In the genomic region with DNA sequence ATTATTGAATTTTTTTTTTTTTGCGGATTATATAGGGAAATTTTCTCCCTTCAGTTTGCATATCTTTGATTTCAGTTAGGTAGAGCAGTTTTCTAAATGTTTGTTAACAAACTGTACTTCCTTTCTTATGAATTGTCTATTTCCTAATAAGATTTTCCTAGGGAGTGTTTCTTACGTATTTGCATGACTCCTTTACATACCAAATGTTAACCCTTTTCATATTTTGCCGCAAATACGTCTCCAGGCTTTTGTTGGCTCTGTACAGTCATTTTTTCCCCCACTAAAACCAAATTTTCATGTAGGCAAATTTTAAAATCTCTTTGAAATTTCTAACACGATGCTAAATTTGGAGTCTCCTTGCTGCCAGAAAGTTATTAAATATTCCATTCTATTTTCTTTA, we compare ENCODE assay signal across 11 cellular contexts. TPM values are rescaled to one million over a fixed set of nuclear protein-coding genes. Genes with fewer than 3 reads are reported as not detected.
DNase-seq lines count a peak whose midpoint lies in the region; ATAC-seq and TF ChIP-seq lines count a peak whose summit lies in the region.
"Had no signal": no experiment of that assay in that cellular context is flagged by ENCODE, and none has a peak within 500 bp of the region (broad histone marks: within the 10 kb centered on the region; RNA-seq: fewer than 3 reads in every experiment).

No MANE protein-coding gene starts in this region.

- H3K4me1 Mint-ChIP-seq in WTC11, result peaks cover 50% of the 10 kb centered on the region

- H3K9me3 Mint-ChIP-seq in WTC11, result no peaks in the 10 kb centered on the region
- H3K9me3 Mint-ChIP-seq: T-helper 1 cell treated with Interleukin-12 subunit alpha and Interleukin-12 subunit beta and Interleukin-4 antibody, amounts not matched to agents 30 μg/mL and 1 μg/mL, for 36 hours had no signal

- H3K27me3 ChIP-seq in H7 (ENCODE audit: control insufficient read depth, insufficient read depth, low read length) (peaks cover 2% of the 10 kb centered on the region; the same call in 1 of the 2 replicates), gastroesophageal sphincter (no peaks in the 10 kb centered on the region), spleen (replicated peaks in 1 of 7) (no peaks in the 10 kb centered on the region)
- H3K27me3 ChIP-seq: Peyer's patch had no signal

- peak overlapping the region; percentile 60 for H3K4me3 Mint-ChIP-seq in WTC11

- H3K27me3 Mint-ChIP-seq in WTC11 (ENCODE audit: low read depth), result no peaks in the 10 kb centered on the region

- H3K9me3 ChIP-seq in gastroesophageal sphincter, result no peaks in the 10 kb centered on the region
- H3K9me3 ChIP-seq in spleen, result no peaks in the 10 kb centered on the region
- H3K9me3 ChIP-seq: Peyer's patch had no signal

- WGBS in gastroesophageal sphincter (ENCODE audit: low coverage in 1 of 2), 2 donors, result 19 to 37% methylated on average over 5 of the region's 5 CpGs
- WGBS in spleen, 5 donors, result 45 to 73% (median 57%) methylated on average over 5 of the region's 5 CpGs

- TF ChIP-seq POLR2A in gastroesophageal sphincter (IDR thresholded peaks at IDR 0.05) (no peak), spleen (IDR thresholded peaks at IDR 0.05) (no peak)

- H3K36me3 ChIP-seq in H7 (replicated peaks; ENCODE audit: control insufficient read depth, insufficient read depth, low read length), result no peaks in the 10 kb centered on the region
- no peaks in the 10 kb centered on the region for H3K36me3 ChIP-seq in gastroesophageal sphincter
- peaks cover 0 to 9% (median 0%) of the 10 kb centered on the region in 6 donors for H3K36me3 ChIP-seq in spleen
- H3K36me3 ChIP-seq: Peyer's patch had no signal

- H3K4me1 ChIP-seq in gastroesophageal sphincter, result peaks cover 0 to 54% (median 22%) of the 10 kb centered on the region in 3 donors
- peaks cover 14 to 50% (median 32%) of the 10 kb centered on the region in 6 donors for H3K4me1 ChIP-seq in spleen

- H3K27ac ChIP-seq in gastroesophageal sphincter, result peak overlapping the region in 3 of 4 donors; percentile 58 to 69 (median 64)
- peak overlapping the region in 5 of 8 donors; percentile 95 to 100 (median 97) for H3K27ac ChIP-seq in spleen

- no peak for TF ChIP-seq EP300 in gastroesophageal sphincter (IDR thresholded peaks at IDR 0.05)

- DNase-seq in H7, result peak; percentile 3
- DNase-seq in WTC11 (ENCODE audit: low spot score), result no peak
- DNase-seq in spleen, result no peak
- no peak for DNase-seq in activated CD4-positive, alpha-beta T cell treated with anti-CD3 and anti-CD28 coated beads for 1 hour
- DNase-seq in NCI-H524 treated with DMSO at 0.1 percent for 48 hours (lab: John Stamatoyannopoulos, UW), result no peak
- no peak for DNase-seq in amniotic stem cell (lab: John Stamatoyannopoulos, UW)
- DNase-seq: activated CD8-positive, alpha-beta T cell treated with anti-CD3 and anti-CD28 coated beads, Interleukin-2, amount 10 ng/mL, durations not matched to agents 7 days and 5 days; NCI-H2029 had no signal

- POLR2A ChIA-PET in WTC11 (lab: Charles Lee), result interaction anchor here (1.1 kb wide), 1 partner anchor 44 kb away, joined by 3 read pairs; a partner anchor contains a TSS

- H3K36me3 Mint-ChIP-seq in WTC11, result no peaks in the 10 kb centered on the region

- H3K27ac Mint-ChIP-seq in WTC11, result peak overlapping the region; percentile 92

- intact Hi-C loops in spleen (cut with DNase I; ENCODE audit: low total_unique reads), result no loop called here

- no peak for TF ChIP-seq CTCF in WTC11 (IDR thresholded peaks at IDR 0.05)
- no peak for TF ChIP-seq CTCF in gastroesophageal sphincter (IDR thresholded peaks at IDR 0.05)
- no peak for TF ChIP-seq CTCF in spleen (IDR thresholded peaks at IDR 0.05 in 8 of 11, conservative IDR thresholded peaks at IDR 0.05 in 3 of 11)

- ATAC-seq in WTC11 (no peak), gastroesophageal sphincter (no peak)
- ATAC-seq: activated CD8-positive, alpha-beta T cell treated with anti-CD3 and anti-CD28 coated beads, Interleukin-2, amount 10 ng/mL, durations not matched to agents 7 days and 5 days had no signal

- H3K4me3 ChIP-seq in H7 (ENCODE audit: insufficient read depth, low read depth, low read length) (no peak overlapping the region), gastroesophageal sphincter (no peak overlapping the region), spleen (no peak overlapping the region)
- H3K4me3 ChIP-seq: Peyer's patch had no signal

- CTCF ChIA-PET in WTC11 (lab: Charles Lee), result interaction anchor here (1.0 kb wide), 1 partner anchor 58 kb away, joined by 4 read pairs; no protein-coding TSS in a partner anchor

TF ChIP-seq in WTC11, 78 proteins besides CTCF, POLR2A, EP300 and RAD21 (continues in another document):
- TF ChIP-seq, protein P1, sequence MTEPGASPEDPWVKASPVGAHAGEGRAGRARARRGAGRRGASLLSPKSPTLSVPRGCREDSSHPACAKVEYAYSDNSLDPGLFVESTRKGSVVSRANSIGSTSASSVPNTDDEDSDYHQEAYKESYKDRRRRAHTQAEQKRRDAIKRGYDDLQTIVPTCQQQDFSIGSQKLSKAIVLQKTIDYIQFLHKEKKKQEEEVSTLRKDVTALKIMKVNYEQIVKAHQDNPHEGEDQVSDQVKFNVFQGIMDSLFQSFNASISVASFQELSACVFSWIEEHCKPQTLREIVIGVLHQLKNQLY (CRISPR knock-in tag; IDR thresholded peaks at IDR 0.05), result no peak
- TF ChIP-seq, protein P2, sequence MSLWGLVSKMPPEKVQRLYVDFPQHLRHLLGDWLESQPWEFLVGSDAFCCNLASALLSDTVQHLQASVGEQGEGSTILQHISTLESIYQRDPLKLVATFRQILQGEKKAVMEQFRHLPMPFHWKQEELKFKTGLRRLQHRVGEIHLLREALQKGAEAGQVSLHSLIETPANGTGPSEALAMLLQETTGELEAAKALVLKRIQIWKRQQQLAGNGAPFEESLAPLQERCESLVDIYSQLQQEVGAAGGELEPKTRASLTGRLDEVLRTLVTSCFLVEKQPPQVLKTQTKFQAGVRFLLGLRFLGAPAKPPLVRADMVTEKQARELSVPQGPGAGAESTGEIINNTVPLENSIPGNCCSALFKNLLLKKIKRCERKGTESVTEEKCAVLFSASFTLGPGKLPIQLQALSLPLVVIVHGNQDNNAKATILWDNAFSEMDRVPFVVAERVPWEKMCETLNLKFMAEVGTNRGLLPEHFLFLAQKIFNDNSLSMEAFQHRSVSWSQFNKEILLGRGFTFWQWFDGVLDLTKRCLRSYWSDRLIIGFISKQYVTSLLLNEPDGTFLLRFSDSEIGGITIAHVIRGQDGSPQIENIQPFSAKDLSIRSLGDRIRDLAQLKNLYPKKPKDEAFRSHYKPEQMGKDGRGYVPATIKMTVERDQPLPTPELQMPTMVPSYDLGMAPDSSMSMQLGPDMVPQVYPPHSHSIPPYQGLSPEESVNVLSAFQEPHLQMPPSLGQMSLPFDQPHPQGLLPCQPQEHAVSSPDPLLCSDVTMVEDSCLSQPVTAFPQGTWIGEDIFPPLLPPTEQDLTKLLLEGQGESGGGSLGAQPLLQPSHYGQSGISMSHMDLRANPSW (CRISPR knock-in tag; conservative IDR thresholded peaks at IDR 0.05; ENCODE audit: low read depth), result no peak
- TF ChIP-seq ETV6 (CRISPR knock-in tag; IDR thresholded peaks at IDR 0.05) (no peak), GTF2I (CRISPR knock-in tag; conservative IDR thresholded peaks at IDR 0.05) (no peak), ZNF396 (CRISPR knock-in tag; IDR thresholded peaks at IDR 0.05; ENCODE audit: borderline replicate concordance) (no peak), CREM (CRISPR knock-in tag; IDR thresholded peaks at IDR 0.05) (no peak), ZBTB21 (CRISPR knock-in tag; IDR thresholded peaks at IDR 0.05; ENCODE audit: borderline replicate concordance) (no peak), CBFB (CRISPR knock-in tag; IDR thresholded peaks at IDR 0.05; ENCODE audit: low read depth) (no peak), FOXK1 (CRISPR knock-in tag; IDR thresholded peaks at IDR 0.05) (no peak), TEAD1 (CRISPR knock-in tag; IDR thresholded peaks at IDR 0.05) (no peak), NR2C2 (CRISPR knock-in tag; IDR thresholded peaks at IDR 0.05) (no peak), ZNF219 (CRISPR knock-in tag; IDR thresholded peaks at IDR 0.05; ENCODE audit: borderline replicate concordance) (no peak)
- TF ChIP-seq, protein P3, sequence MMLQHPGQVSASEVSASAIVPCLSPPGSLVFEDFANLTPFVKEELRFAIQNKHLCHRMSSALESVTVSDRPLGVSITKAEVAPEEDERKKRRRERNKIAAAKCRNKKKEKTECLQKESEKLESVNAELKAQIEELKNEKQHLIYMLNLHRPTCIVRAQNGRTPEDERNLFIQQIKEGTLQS (CRISPR knock-in tag; conservative IDR thresholded peaks at IDR 0.05), result no peak
- TF ChIP-seq, protein P4, sequence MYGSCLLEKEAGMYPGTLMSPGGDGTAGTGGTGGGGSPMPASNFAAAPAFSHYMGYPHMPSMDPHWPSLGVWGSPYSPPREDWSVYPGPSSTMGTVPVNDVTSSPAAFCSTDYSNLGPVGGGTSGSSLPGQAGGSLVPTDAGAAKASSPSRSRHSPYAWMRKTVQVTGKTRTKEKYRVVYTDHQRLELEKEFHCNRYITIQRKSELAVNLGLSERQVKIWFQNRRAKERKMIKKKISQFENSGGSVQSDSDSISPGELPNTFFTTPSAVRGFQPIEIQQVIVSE (CRISPR knock-in tag; IDR thresholded peaks at IDR 0.05; ENCODE audit: borderline replicate concordance), result no peak
- TF ChIP-seq, protein P5, sequence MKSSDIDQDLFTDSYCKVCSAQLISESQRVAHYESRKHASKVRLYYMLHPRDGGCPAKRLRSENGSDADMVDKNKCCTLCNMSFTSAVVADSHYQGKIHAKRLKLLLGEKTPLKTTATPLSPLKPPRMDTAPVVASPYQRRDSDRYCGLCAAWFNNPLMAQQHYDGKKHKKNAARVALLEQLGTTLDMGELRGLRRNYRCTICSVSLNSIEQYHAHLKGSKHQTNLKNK (CRISPR knock-in tag; IDR thresholded peaks at IDR 0.05), result no peak

RNA-seq across cellular contexts. Expression of a gene that starts 1.9 kb away (rescaled TPM):
- 46.8 and 67.0 TPM in 2 replicates for total RNA-seq in H7 (2014; rRNA removed; shearing (Covaris generic))
- total RNA-seq in WTC11 (2021), result 48.2 to 53.5 TPM (median 50.8 TPM) in 3 replicates
- total RNA-seq in gastroesophageal sphincter, result 10 to 100 TPM; 10.8 to 20.9 (median 12.5) TPM
- 10 to 100 TPM; 28.3 to 75.6 (median 46.3) TPM for total RNA-seq in spleen
- 10 to 100 TPM; 12.3 to 19.9 (median 14.3) TPM for polyA plus RNA-seq in spleen

RNA-seq across cellular contexts. Expression of a gene that starts 17.4 kb away (rescaled TPM):
- 5.2 and 6.2 TPM in 2 replicates for total RNA-seq in H7 (2014; rRNA removed; shearing (Covaris generic))
- total RNA-seq in WTC11 (2021) (7.0 to 8.2 TPM (median 7.6 TPM) in 3 replicates), gastroesophageal sphincter (1 to 10 TPM; 5.1 to 8.0 (median 5.5) TPM), spleen (10 to 100 TPM; 13.3 to 27.2 (median 21.5) TPM)
- 1 to 10 TPM; 6.0 to 7.8 (median 7.7) TPM for polyA plus RNA-seq in spleen

RNA-seq across cellular contexts. Expression of a gene that starts 44.0 kb away (rescaled TPM):
- 38.7 and 54.0 TPM in 2 replicates for total RNA-seq in H7 (2014; rRNA removed; shearing (Covaris generic))
- 35.5 to 42.2 TPM (median 38.0 TPM) in 3 replicates for total RNA-seq in WTC11 (2021)
- 1 to 10 TPM; 3.2 to 6.7 (median 5.0) TPM for total RNA-seq in gastroesophageal sphincter
- total RNA-seq in spleen, result 10 to 100 TPM; 17.5 to 35.3 (median 27.5) TPM
- polyA plus RNA-seq in spleen, result 1 to 10 TPM; 3.1 to 7.4 (median 5.1) TPM
